8 cellular contexts compared by ENCODE assay signal in the genomic region with DNA sequence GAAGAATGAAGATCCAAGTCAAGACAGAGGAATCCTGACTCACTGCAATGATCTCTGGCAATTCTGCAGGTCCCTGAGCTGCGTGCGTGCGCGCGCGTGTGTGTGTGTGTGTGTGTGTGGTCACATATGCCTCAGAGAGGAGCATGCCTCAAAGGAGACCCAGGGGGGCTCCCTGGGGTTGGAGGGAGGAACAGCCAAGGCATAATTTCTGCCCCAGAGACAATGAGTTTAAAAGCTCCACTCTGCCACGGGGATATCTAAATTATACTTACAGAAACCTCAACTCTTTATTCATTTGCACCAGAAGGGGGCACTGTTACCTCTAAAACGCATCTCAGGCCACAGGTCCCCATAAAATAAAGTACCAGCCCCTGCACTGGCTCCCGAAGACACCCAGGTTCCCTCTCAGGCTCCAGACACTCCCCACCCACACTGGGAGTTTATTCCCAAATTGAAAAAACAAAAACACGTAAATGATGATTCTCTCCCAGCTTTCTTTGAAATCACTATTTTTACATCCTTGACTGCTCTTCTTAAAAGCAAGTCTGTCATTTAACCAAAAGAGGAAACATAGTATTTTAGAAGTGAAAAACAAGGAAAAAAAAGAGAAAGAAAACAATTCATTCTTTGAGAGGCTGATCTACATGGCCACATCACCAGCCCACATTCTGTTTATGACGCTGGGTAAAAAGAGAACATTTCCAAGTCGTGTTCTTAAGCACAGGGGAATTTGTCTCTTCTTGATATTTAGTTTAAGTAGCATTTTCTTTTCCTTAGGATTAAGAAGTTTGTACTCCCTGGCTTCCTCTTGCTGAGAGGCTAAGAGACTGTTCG.
DNase-seq lines count a peak whose midpoint lies in the region; ATAC-seq and TF ChIP-seq lines count a peak whose summit lies in the region.

No MANE protein-coding gene starts in this region.

- DNase-seq in AG09319 (ENCODE audit: extremely low read depth, low read depth) = peak; percentile 19
- peak; percentile 77 for DNase-seq in NCI-H2227 treated with DMSO at 0.1 percent for 48 hours (lab: John Stamatoyannopoulos, UW)
- DNase-seq in cardiac fibroblast (ENCODE audit: low read depth in 2 of 2) = peak; percentile 63 to 75
- DNase-seq in kidney tubule cell (ENCODE audit: low spot score) = peak; percentile 72
- peak; percentile 83 for DNase-seq in superior temporal gyrus (ENCODE audit: extremely low spot score)
- no peak for DNase-seq in NCI-H2081 treated with DMSO at 0.1 percent for 48 hours (lab: John Stamatoyannopoulos, UW)

- H3K4me3 ChIP-seq in cardiac fibroblast (replicated peaks in 1 of 2; ENCODE audit: low read depth in 2 of 2, low read length in 2 of 2) = no peak overlapping the region

- ATAC-seq in GM18861 (IDR thresholded peaks at IDR 0.05; ENCODE audit: unreplicated experiment) = no peak

- TF ChIP-seq CTCF in AG09319 (IDR thresholded peaks at IDR 0.05; ENCODE audit: low read depth, low read length) (peak; percentile 59), GM12872 (IDR thresholded peaks at IDR 0.05; ENCODE audit: insufficient read depth, low read depth, low read length) (peak; percentile 55), cardiac fibroblast (IDR thresholded peaks at IDR 0.05; ENCODE audit: low read depth, low read length) (peak; percentile 40)
